ENCODE assay signal across 26 cellular contexts in genomic region chr10:33094263-33095051, GRCh38.
A peak's percentile ranks its signal among the peaks of the same experiment; 100 is the strongest.
DNase-seq lines count a peak whose midpoint lies in the region; ATAC-seq lines count a peak whose summit lies in the region.
"Had no signal": no experiment of that assay in that cellular context is flagged by ENCODE, and none has a peak within 500 bp of the region (broad histone marks: within the 10 kb centered on the region; RNA-seq: fewer than 3 reads in every experiment).

No MANE protein-coding gene starts in this region.

- H3K27me3 Mint-ChIP-seq in activated CD4-positive, alpha-beta memory T cell treated with anti-CD3 and anti-CD28 coated beads for 36 hours, result no peaks in the 10 kb centered on the region
- H3K27me3 Mint-ChIP-seq in activated CD4-positive, alpha-beta memory T cell treated with anti-CD3 and anti-CD28 coated beads, Interleukin-2, amount 10 ng/mL, durations not matched to agents 7 days and 5 days, result no peaks in the 10 kb centered on the region
- H3K27me3 Mint-ChIP-seq: progenitor cell of endocrine pancreas had no signal

- H3K9me3 ChIP-seq in SJCRH30 (replicated peaks), result peaks cover 5% of the 10 kb centered on the region
- H3K9me3 ChIP-seq: mucosa of descending colon, thyroid gland had no signal

- no peak overlapping the region for H3K27ac ChIP-seq in SJCRH30
- H3K27ac ChIP-seq: breast epithelium, neural progenitor cell, skin epidermis, thyroid gland had no signal

- no peak overlapping the region for H3K4me3 Mint-ChIP-seq in activated CD4-positive, alpha-beta memory T cell treated with anti-CD3 and anti-CD28 coated beads for 36 hours
- no peak overlapping the region for H3K4me3 Mint-ChIP-seq in activated CD4-positive, alpha-beta memory T cell treated with anti-CD3 and anti-CD28 coated beads, Interleukin-2, amount 10 ng/mL, durations not matched to agents 7 days and 5 days
- H3K4me3 Mint-ChIP-seq: GM23338, neural progenitor cell had no signal

- no peaks in the 10 kb centered on the region for H3K27me3 ChIP-seq in SJCRH30
- H3K27me3 ChIP-seq: breast epithelium, neural progenitor cell, thyroid gland had no signal

- CTCF ChIA-PET in activated CD4-positive, alpha-beta memory T cell treated with anti-CD3 and anti-CD28 coated beads for 36 hours (lab: Charles Lee), result interaction anchor here (0.8 to 1.2 kb wide), 5 partner anchors 17 to 85 kb away, joined by 3 to 5 read pairs (median 3); no protein-coding TSS in a partner anchor
- CTCF ChIA-PET in activated CD4-positive, alpha-beta memory T cell treated with anti-CD3 and anti-CD28 coated beads, Interleukin-2, amount 10 ng/mL, durations not matched to agents 7 days and 5 days (lab: Charles Lee), result interaction anchor here (1.0 kb wide), 1 partner anchor 86 kb away, joined by 3 read pairs; no protein-coding TSS in a partner anchor

- H3K36me3 ChIP-seq in SJCRH30, result no peaks in the 10 kb centered on the region
- H3K36me3 ChIP-seq: breast epithelium, neural progenitor cell, thyroid gland had no signal

- intact Hi-C loops in activated CD4-positive, alpha-beta memory T cell treated with anti-CD3 and anti-CD28 coated beads for 36 hours (cut with micrococcal nuclease), result no loop called here

- H3K4me1 ChIP-seq in SJCRH30, result no peaks in the 10 kb centered on the region; the same call in 1 of the 2 replicates
- H3K4me1 ChIP-seq: breast epithelium, thyroid gland had no signal

- peaks cover 32% of the 10 kb centered on the region for H3K9me3 Mint-ChIP-seq in activated CD4-positive, alpha-beta memory T cell treated with anti-CD3 and anti-CD28 coated beads for 36 hours
- peaks cover 41% of the 10 kb centered on the region for H3K9me3 Mint-ChIP-seq in activated CD4-positive, alpha-beta memory T cell treated with anti-CD3 and anti-CD28 coated beads, Interleukin-2, amount 10 ng/mL, durations not matched to agents 7 days and 5 days

- H3K4me1 Mint-ChIP-seq in activated CD4-positive, alpha-beta memory T cell treated with anti-CD3 and anti-CD28 coated beads for 36 hours (ENCODE audit: low read depth), result peaks cover 45% of the 10 kb centered on the region
- H3K4me1 Mint-ChIP-seq in activated CD4-positive, alpha-beta memory T cell treated with anti-CD3 and anti-CD28 coated beads, Interleukin-2, amount 10 ng/mL, durations not matched to agents 7 days and 5 days, result peaks cover 34% of the 10 kb centered on the region
- H3K4me1 Mint-ChIP-seq: neural progenitor cell had no signal

- POLR2A ChIA-PET in activated CD4-positive, alpha-beta memory T cell treated with anti-CD3 and anti-CD28 coated beads for 36 hours (lab: Charles Lee), result interaction anchor here (0.8 kb wide), 1 partner anchor 10 kb away, joined by 3 read pairs; no protein-coding TSS in a partner anchor
- POLR2A ChIA-PET in activated CD4-positive, alpha-beta memory T cell treated with anti-CD3 and anti-CD28 coated beads, Interleukin-2, amount 10 ng/mL, durations not matched to agents 7 days and 5 days (lab: Charles Lee), result interaction anchor here (0.9 to 1.0 kb wide), 2 partner anchors 9 to 11 kb away, joined by 3 read pairs; no protein-coding TSS in a partner anchor

- H3K27ac Mint-ChIP-seq in activated CD4-positive, alpha-beta memory T cell treated with anti-CD3 and anti-CD28 coated beads for 36 hours, result no peak overlapping the region
- no peak overlapping the region for H3K27ac Mint-ChIP-seq in activated CD4-positive, alpha-beta memory T cell treated with anti-CD3 and anti-CD28 coated beads, Interleukin-2, amount 10 ng/mL, durations not matched to agents 7 days and 5 days
- H3K27ac Mint-ChIP-seq: activated T-helper 2 cell treated with anti-CD3 and anti-CD28 coated beads, Interferon-gamma antibody, Interleukin-2, Interleukin-4, amounts not matched to agents 10 μg/mL and 5 μg/mL and 100 μg/mL, durations not matched to agents 14 hours and 24 hours and 36 hours; GM23338; neural progenitor cell; progenitor cell of endocrine pancreas had no signal

- peaks cover 35% of the 10 kb centered on the region for H3K36me3 Mint-ChIP-seq in activated CD4-positive, alpha-beta memory T cell treated with anti-CD3 and anti-CD28 coated beads for 36 hours
- peaks cover 70% of the 10 kb centered on the region for H3K36me3 Mint-ChIP-seq in activated CD4-positive, alpha-beta memory T cell treated with anti-CD3 and anti-CD28 coated beads, Interleukin-2, amount 10 ng/mL, durations not matched to agents 7 days and 5 days (ENCODE audit: low read depth)

- peak; percentile 35 for DNase-seq in activated CD4-positive, alpha-beta memory T cell treated with anti-CD3 and anti-CD28 coated beads for 36 hours
- no peak for DNase-seq in activated CD4-positive, alpha-beta memory T cell treated with anti-CD3 and anti-CD28 coated beads, Interleukin-2, amount 10 ng/mL, durations not matched to agents 7 days and 5 days
- DNase-seq in SJCRH30 (peak; percentile 57 to 66), fibroblast of peridontal ligament (ENCODE audit: extremely low read depth) (peak; percentile 53), NCI-H1436 treated with DMSO at 0.1 percent for 48 hours (lab: John Stamatoyannopoulos, UW) (no peak), activated gamma-delta T cell treated with Interleukin-2 at 50 U/mL for 16 hours (no peak), foreskin melanocyte (no peak)
- DNase-seq in stimulated activated naive CD8-positive, alpha-beta T cell treated with anti-CD3 and anti-CD28 coated beads, Interleukin-15, Interleukin-2, amounts not matched to agents 100 U/mL and 50 U/mL, for 24 hours, result no peak
- DNase-seq: activated CD4-positive, alpha-beta T cell treated with anti-CD3 and anti-CD28 coated beads for 48 hours; amniotic stem cell; Calu3; hypothalamus; mucosa of descending colon; NCI-H1105 treated with DMSO at 0.1 percent for 48 hours; NCI-H2081 treated with DMSO at 0.1 percent for 48 hours; NCI-H446; PC-3; SIG-M5; stimulated activated naive CD4-positive, alpha-beta T cell; thyroid gland had no signal

- H3K4me3 ChIP-seq in SJCRH30, result no peak overlapping the region
- H3K4me3 ChIP-seq: breast epithelium, GM23338, mucosa of descending colon, neural progenitor cell, skin epidermis, thyroid gland had no signal

- ATAC-seq in stimulated activated naive CD8-positive, alpha-beta T cell treated with anti-CD3 and anti-CD28 coated beads, Interleukin-15, Interleukin-2, amounts not matched to agents 100 U/mL and 50 U/mL, for 24 hours, result peak; percentile 53
- ATAC-seq: GM23338, mucosa of descending colon, PC-3 had no signal

Comparison
In these comparisons a context has a peak if more than half of its experiments do, and no peak if none do; other contexts are left out.
1. DNase-seq: peak in activated CD4-positive, alpha-beta memory T cell treated with anti-CD3 and anti-CD28 coated beads for 36 hours (single experiment), SJCRH30 (2 of 2) and fibroblast of peridontal ligament (single experiment); none in activated CD4-positive, alpha-beta memory T cell treated with anti-CD3 and anti-CD28 coated beads, Interleukin-2, amount 10 ng/mL, durations not matched to agents 7 days and 5 days (single experiment), stimulated activated naive CD8-positive, alpha-beta T cell treated with anti-CD3 and anti-CD28 coated beads, Interleukin-15, Interleukin-2, amounts not matched to agents 100 U/mL and 50 U/mL, for 24 hours (single experiment), NCI-H1436 treated with DMSO at 0.1 percent for 48 hours (single experiment), activated gamma-delta T cell treated with Interleukin-2 at 50 U/mL for 16 hours (single experiment) and foreskin melanocyte (single experiment).